In genomic region chr12:104057771-104058197, GRCh38 we compare ENCODE assay signal across 7 cellular contexts. TPM values are rescaled to one million over a fixed set of nuclear protein-coding genes. Genes with fewer than 3 reads are reported as not detected.
A peak's percentile ranks its signal among the peaks of the same experiment; 100 is the strongest.
DNase-seq lines count a peak whose midpoint lies in the region; TF ChIP-seq lines count a peak whose summit lies in the region.

No MANE protein-coding gene starts in this region.

- TF ChIP-seq CTCF in mesothelial cell of epicardium (IDR thresholded peaks at IDR 0.05; ENCODE audit: unreplicated experiment): peak; percentile 27

- H3K27ac Mint-ChIP-seq in mesothelial cell of epicardium: no peak overlapping the region

- peaks cover 16% of the 10 kb centered on the region for H3K9me3 Mint-ChIP-seq in mesothelial cell of epicardium

- DNase-seq in ELF-1 (ENCODE audit: low read depth, low spot score): peak; percentile 34
- DNase-seq in Kasumi-1 (lab: John Stamatoyannopoulos, UW): peak; percentile 53 to 55
- DNase-seq in astrocyte of the hippocampus (ENCODE audit: low read depth, low spot score): peak; percentile 52
- DNase-seq in mesothelial cell of epicardium (ENCODE audit: low spot score in 2 of 2, unreplicated experiment in 2 of 2): no peak
- DNase-seq in amygdala (lab: John Stamatoyannopoulos, UW): no peak
- no peak for DNase-seq in stimulated activated CD4-positive, alpha-beta T cell treated with anti-CD3 and anti-CD28 coated beads, Interleukin-2, amount 100 ng/mL, for 48 hours
- DNase-seq in NCI-H2196 (lab: John Stamatoyannopoulos, UW; ENCODE audit: unreplicated experiment): no peak

- no peaks in the 10 kb centered on the region for H3K4me1 Mint-ChIP-seq in mesothelial cell of epicardium

- no peaks in the 10 kb centered on the region for H3K36me3 Mint-ChIP-seq in mesothelial cell of epicardium

- peaks cover 72% of the 10 kb centered on the region for H3K27me3 Mint-ChIP-seq in mesothelial cell of epicardium (ENCODE audit: low read depth)

- no peak overlapping the region for H3K4me3 Mint-ChIP-seq in mesothelial cell of epicardium

RNA-seq across cellular contexts. Expression of gene HCFC2, which starts 6.5 kb away (rescaled TPM):
- 11.4 to 14.8 TPM (median 13.8 TPM) in 3 replicates for total RNA-seq in mesothelial cell of epicardium

RNA-seq across cellular contexts. Expression of gene GLT8D2, which starts 7.8 kb away (rescaled TPM):
- 10.1 to 13.1 TPM (median 11.1 TPM) in 3 replicates for total RNA-seq in mesothelial cell of epicardium

Comparison
In these comparisons a context has a peak if more than half of its experiments do, and no peak if none do; other contexts are left out.
1. DNase-seq: peak in ELF-1 (single experiment), Kasumi-1 (2 of 2) and astrocyte of the hippocampus (single experiment); none in mesothelial cell of epicardium (0 of 2), amygdala (0 of 56), stimulated activated CD4-positive, alpha-beta T cell treated with anti-CD3 and anti-CD28 coated beads, Interleukin-2, amount 100 ng/mL, for 48 hours (0 of 2) and NCI-H2196 (single experiment).